18 cellular contexts compared by ENCODE assay signal in genomic region chr13:73778242-73778864, GRCh38.
DNase-seq lines count a peak whose midpoint lies in the region; ATAC-seq and TF ChIP-seq lines count a peak whose summit lies in the region.
"Had no signal": no experiment of that assay in that cellular context is flagged by ENCODE, and none has a peak within 500 bp of the region (broad histone marks: within the 10 kb centered on the region; RNA-seq: fewer than 3 reads in every experiment).

No MANE protein-coding gene starts in this region.

- CTCF ChIA-PET in CD8-positive, alpha-beta T cell (lab: Charles Lee), result interaction anchor here (1.3 to 4.2 kb wide), 2 partner anchors 10 to 14 kb away, joined by 3 to 20 read pairs; no protein-coding TSS in a partner anchor

- TF ChIP-seq POLR2A in gastroesophageal sphincter (IDR thresholded peaks at IDR 0.05), result no peak

- H3K9me3 ChIP-seq in CD8-positive, alpha-beta T cell (ENCODE audit: low read length), result no peaks in the 10 kb centered on the region
- H3K9me3 ChIP-seq in gastroesophageal sphincter, result no peaks in the 10 kb centered on the region
- H3K9me3 ChIP-seq: BE2C, SJSA1 had no signal

- no peaks in the 10 kb centered on the region for H3K27me3 ChIP-seq in CD8-positive, alpha-beta T cell (ENCODE audit: insufficient read depth, low read length)
- H3K27me3 ChIP-seq in gastroesophageal sphincter, result no peaks in the 10 kb centered on the region
- H3K27me3 ChIP-seq: BE2C, SJSA1 had no signal

- POLR2A ChIA-PET in CD8-positive, alpha-beta T cell (lab: Charles Lee), result interaction anchor here (0.7 to 1.7 kb wide), 4 partner anchors 12 to 295 kb away, joined by 3 to 6 read pairs (median 4); no protein-coding TSS in a partner anchor
- POLR2A ChIA-PET in naive thymus-derived CD8-positive, alpha-beta T cell (lab: Charles Lee), result interaction anchor here (0.7 to 1.2 kb wide), 4 partner anchors 12 to 36 kb away, joined by 3 to 7 read pairs (median 3); no protein-coding TSS in a partner anchor

- peaks cover 5% of the 10 kb centered on the region for H3K9me3 Mint-ChIP-seq in CD8-positive, alpha-beta T cell
- peaks cover 0 to 16% (median 6%) of the 10 kb centered on the region in 9 donors for H3K9me3 Mint-ChIP-seq in naive thymus-derived CD8-positive, alpha-beta T cell

- no peaks in the 10 kb centered on the region for H3K36me3 ChIP-seq in CD8-positive, alpha-beta T cell (ENCODE audit: insufficient read depth, low read length)
- no peaks in the 10 kb centered on the region for H3K36me3 ChIP-seq in gastroesophageal sphincter
- H3K36me3 ChIP-seq: BE2C, SJSA1 had no signal

- no peak for DNase-seq in CD8-positive, alpha-beta T cell
- DNase-seq in HuH-7 (ENCODE audit: low spot score) (peak; percentile 26), DMS153 (lab: John Stamatoyannopoulos, UW) (no peak), GF-D8 (lab: John Stamatoyannopoulos, UW) (no peak)
- no peak for DNase-seq in naive thymus-derived CD8-positive, alpha-beta T cell
- DNase-seq: BE2C; DMS79; NCI-H1417; NCI-H1930; NCI-H226; NCI-H526; NK-92 treated with Interleukin-12 subunit alpha and Interleukin-12 subunit beta, amount 100 ng/mL, for 24 hours; OCI-M1; RPMI8226 had no signal

- 63 to 80% methylated on average over 4 to 7 of the region's 17 CpGs for WGBS in gastroesophageal sphincter (ENCODE audit: low coverage in 1 of 2), 2 donors

- H3K4me3 ChIP-seq in CD8-positive, alpha-beta T cell (ENCODE audit: low read depth, low read length), result no peak overlapping the region
- no peak overlapping the region for H3K4me3 ChIP-seq in gastroesophageal sphincter
- H3K4me3 ChIP-seq: SJSA1 had no signal

- no peak overlapping the region for H3K27ac ChIP-seq in CD8-positive, alpha-beta T cell (ENCODE audit: low read depth, low read length)
- peak overlapping the region in 3 of 4 donors; percentile 34 to 56 (median 51) for H3K27ac ChIP-seq in gastroesophageal sphincter
- H3K27ac ChIP-seq: SJSA1 had no signal

- ATAC-seq in CD8-positive, alpha-beta T cell, result no peak
- ATAC-seq in gastroesophageal sphincter (no peak), GM21576 (IDR thresholded peaks at IDR 0.05; ENCODE audit: unreplicated experiment) (no peak)
- no peak for ATAC-seq in naive thymus-derived CD8-positive, alpha-beta T cell

- peaks cover 35% of the 10 kb centered on the region for H3K4me1 Mint-ChIP-seq in CD8-positive, alpha-beta T cell (ENCODE audit: low read depth)
- H3K4me1 Mint-ChIP-seq in naive thymus-derived CD8-positive, alpha-beta T cell, result peaks cover 22 to 34% (median 28%) of the 10 kb centered on the region in 4 donors

- H3K27ac Mint-ChIP-seq in CD8-positive, alpha-beta T cell, result peak overlapping the region; percentile 60
- H3K27ac Mint-ChIP-seq in naive thymus-derived CD8-positive, alpha-beta T cell, result peak overlapping the region in 6 of 10 donors; percentile 27 to 89 (median 39)

- TF ChIP-seq CTCF in CD8-positive, alpha-beta T cell (IDR thresholded peaks at IDR 0.05), result no peak
- no peak for TF ChIP-seq CTCF in gastroesophageal sphincter (IDR thresholded peaks at IDR 0.05)

- no peaks in the 10 kb centered on the region for H3K27me3 Mint-ChIP-seq in CD8-positive, alpha-beta T cell (ENCODE audit: low read depth)
- no peaks in the 10 kb centered on the region for H3K27me3 Mint-ChIP-seq in naive thymus-derived CD8-positive, alpha-beta T cell
- H3K27me3 Mint-ChIP-seq: IgD-negative memory B cell had no signal

- no peak for TF ChIP-seq EP300 in gastroesophageal sphincter (IDR thresholded peaks at IDR 0.05)

- peaks cover 70% of the 10 kb centered on the region for H3K36me3 Mint-ChIP-seq in CD8-positive, alpha-beta T cell
- peaks cover 29 to 56% (median 50%) of the 10 kb centered on the region in 3 donors for H3K36me3 Mint-ChIP-seq in naive thymus-derived CD8-positive, alpha-beta T cell

- H3K4me1 ChIP-seq in CD8-positive, alpha-beta T cell (ENCODE audit: insufficient read depth, low read length), result peaks cover 6% of the 10 kb centered on the region
- H3K4me1 ChIP-seq in gastroesophageal sphincter, result peaks cover 0 to 61% (median 0%) of the 10 kb centered on the region in 3 donors
- H3K4me1 ChIP-seq: BE2C, SJSA1 had no signal

- no peak overlapping the region for H3K4me3 Mint-ChIP-seq in CD8-positive, alpha-beta T cell
- H3K4me3 Mint-ChIP-seq in naive thymus-derived CD8-positive, alpha-beta T cell, result no peak overlapping the region
- H3K4me3 Mint-ChIP-seq: IgD-negative memory B cell had no signal

- intact Hi-C loops in CD8-positive, alpha-beta T cell (cut with DNase I, micrococcal nuclease), result no loop called here
